Comparison of ENCODE assay signal across 19 cellular contexts in the genomic region with DNA sequence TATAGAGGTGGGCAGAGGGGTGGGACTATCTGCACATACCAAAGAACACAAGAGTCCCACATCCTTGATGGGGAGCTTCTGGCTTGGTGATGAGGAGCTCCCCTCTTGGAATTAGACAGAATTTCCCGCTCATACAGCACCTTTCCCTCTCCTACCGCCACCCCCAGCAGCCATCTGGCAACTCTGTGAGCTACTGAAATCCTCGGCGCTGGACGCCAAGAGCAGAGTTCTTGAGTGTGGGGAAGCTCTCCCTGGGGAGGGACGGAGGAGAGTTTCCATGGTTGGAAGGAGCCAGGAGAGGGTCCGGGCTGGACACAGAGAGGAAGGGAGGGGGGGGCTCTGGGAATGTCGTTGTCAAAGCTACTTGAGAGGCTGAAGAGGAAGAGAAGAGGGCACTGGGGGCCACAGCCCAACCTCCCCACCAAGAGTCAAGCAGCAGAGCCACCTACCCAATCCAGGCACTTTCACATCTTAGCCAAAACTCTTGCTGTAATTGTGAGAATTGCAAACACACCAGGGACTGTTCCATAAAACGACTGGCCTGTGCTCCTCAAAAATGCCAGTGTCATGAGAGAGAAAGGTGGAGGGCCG.
DNase-seq lines count a peak whose midpoint lies in the region; ATAC-seq and TF ChIP-seq lines count a peak whose summit lies in the region.
"Had no signal": no experiment of that assay in that cellular context is flagged by ENCODE, and none has a peak within 500 bp of the region (broad histone marks: within the 10 kb centered on the region; RNA-seq: fewer than 3 reads in every experiment).

No MANE protein-coding gene starts in this region.

- TF ChIP-seq EP300 in gastroesophageal sphincter (IDR thresholded peaks at IDR 0.05): no peak

- no peak overlapping the region for H3K4me3 ChIP-seq in adrenal gland
- H3K4me3 ChIP-seq in gastroesophageal sphincter: no peak overlapping the region
- H3K4me3 ChIP-seq in subcutaneous abdominal adipose tissue (ENCODE audit: low read depth in 1 of 5, low read length in 5 of 5): no peak overlapping the region

- DNase-seq in HFFc6: no peak
- no peak for DNase-seq in adrenal gland
- DNase-seq in NAMALWA (ENCODE audit: low spot score): no peak
- no peak for DNase-seq in NCI-H1694 treated with DMSO at 0.1 percent for 48 hours (lab: John Stamatoyannopoulos, UW)
- DNase-seq: activated CD4-positive, alpha-beta T cell treated with anti-CD3 and anti-CD28 coated beads for 48 hours; activated CD8-positive, alpha-beta memory T cell treated with anti-CD3 and anti-CD28 coated beads, Interleukin-2, amount 10 ng/mL, durations not matched to agents 7 days and 5 days; activated naive CD8-positive, alpha-beta T cell treated with anti-CD3 and anti-CD28 coated beads for 36 hours; brain microvascular endothelial cell; left colon; NCI-H2029; NCI-H510A; stimulated activated CD8-positive, alpha-beta memory T cell treated with anti-CD3 and anti-CD28 coated beads, Interleukin-4, amount 100 ng/mL, for 48 hours had no signal

- H3K36me3 ChIP-seq in adrenal gland (replicated peaks in 1 of 2): peaks cover 0 to 17% of the 10 kb centered on the region in 2 donors
- peaks cover 0 to 19% of the 10 kb centered on the region in 2 donors for H3K36me3 ChIP-seq in gastroesophageal sphincter
- H3K36me3 ChIP-seq in subcutaneous abdominal adipose tissue (ENCODE audit: control insufficient read depth in 5 of 5, insufficient read depth in 5 of 5, low read length in 5 of 5): peaks cover 0 to 32% (median 24%) of the 10 kb centered on the region in 5 donors

- H3K27ac ChIP-seq in adrenal gland: peak overlapping the region in 3 of 5 donors; percentile 31 to 86 (median 62)
- H3K27ac ChIP-seq in gastroesophageal sphincter: peak overlapping the region; percentile 9 to 97 (median 94)
- peak overlapping the region; percentile 54 for H3K27ac ChIP-seq in subcutaneous abdominal adipose tissue (ENCODE audit: low read depth, low read length)
- H3K27ac ChIP-seq: brain microvascular endothelial cell had no signal

- peaks cover 57% of the 10 kb centered on the region for H3K4me1 Mint-ChIP-seq in HFFc6 (ENCODE audit: low read depth)
- H3K4me1 Mint-ChIP-seq: activated naive CD8-positive, alpha-beta T cell treated with anti-CD3 and anti-CD28 coated beads for 36 hours had no signal

- intact Hi-C loops in adrenal gland (cut with DNase I): loop anchor here in 1 of 2 donors (10.0 kb wide), 1 partner anchor 260 kb away; no protein-coding TSS in a partner anchor

- 67 to 82% (median 73%) methylated on average over 9 to 10 of the region's 10 CpGs for WGBS in adrenal gland, 4 donors
- 36% methylated on average over 2 of the region's 10 CpGs; no CpG with 5 or more reads in 1 of the 2 donors for WGBS in gastroesophageal sphincter (ENCODE audit: low coverage in 1 of 2), 2 donors

- no peaks in the 10 kb centered on the region for H3K9me3 Mint-ChIP-seq in HFFc6
- H3K9me3 Mint-ChIP-seq: activated naive CD8-positive, alpha-beta T cell treated with anti-CD3 and anti-CD28 coated beads for 36 hours; activated T-helper 17 cell treated with anti-CD3 and anti-CD28 coated beads, Interleukin-2, amount 50 U/mL, for 72 hours; IgD-negative memory B cell; type B pancreatic cell had no signal

- TF ChIP-seq CTCF in HFFc6 (IDR thresholded peaks at IDR 0.05) (no peak), adrenal gland (IDR thresholded peaks at IDR 0.05) (no peak), gastroesophageal sphincter (IDR thresholded peaks at IDR 0.05) (no peak)

- peaks cover 17% of the 10 kb centered on the region for H3K36me3 Mint-ChIP-seq in HFFc6 (ENCODE audit: low read depth)
- H3K36me3 Mint-ChIP-seq: type B pancreatic cell had no signal

- peak overlapping the region in 1 of 5 donors; percentile 13 for H3K9ac ChIP-seq in subcutaneous abdominal adipose tissue (ENCODE audit: low read length in 5 of 5)

- H3K27ac Mint-ChIP-seq in HFFc6: peak overlapping the region; percentile 91; the same call in 1 of the 2 replicates
- H3K27ac Mint-ChIP-seq: activated CD8-positive, alpha-beta memory T cell treated with anti-CD3 and anti-CD28 coated beads, Interleukin-2, amount 10 ng/mL, durations not matched to agents 7 days and 5 days; activated naive CD8-positive, alpha-beta T cell treated with anti-CD3 and anti-CD28 coated beads for 36 hours had no signal

- H3K27me3 ChIP-seq in adrenal gland (no peaks in the 10 kb centered on the region), gastroesophageal sphincter (no peaks in the 10 kb centered on the region), subcutaneous abdominal adipose tissue (ENCODE audit: control insufficient read depth in 5 of 5, insufficient read depth in 4 of 5, low read length in 5 of 5) (no peaks in the 10 kb centered on the region)
- H3K27me3 ChIP-seq: brain microvascular endothelial cell had no signal

- TF ChIP-seq POLR2A in adrenal gland (IDR thresholded peaks at IDR 0.05) (no peak), gastroesophageal sphincter (IDR thresholded peaks at IDR 0.05) (no peak)

- H3K4me1 ChIP-seq in adrenal gland (replicated peaks in 1 of 2): peaks cover 44 to 76% of the 10 kb centered on the region in 2 donors
- peaks cover 12 to 100% (median 65%) of the 10 kb centered on the region in 3 donors for H3K4me1 ChIP-seq in gastroesophageal sphincter
- peaks cover 12 to 79% (median 66%) of the 10 kb centered on the region in 5 donors for H3K4me1 ChIP-seq in subcutaneous abdominal adipose tissue (ENCODE audit: control insufficient read depth in 5 of 5, insufficient read depth in 5 of 5, low read length in 5 of 5)

- H3K27me3 Mint-ChIP-seq in HFFc6 (ENCODE audit: insufficient read depth): peaks cover 9% of the 10 kb centered on the region
- H3K27me3 Mint-ChIP-seq: activated CD8-positive, alpha-beta memory T cell treated with anti-CD3 and anti-CD28 coated beads, Interleukin-2, amount 10 ng/mL, durations not matched to agents 7 days and 5 days; activated naive CD8-positive, alpha-beta T cell treated with anti-CD3 and anti-CD28 coated beads for 36 hours; activated T-helper 17 cell treated with anti-CD3 and anti-CD28 coated beads, Interleukin-2, amount 50 U/mL, for 72 hours; IgD-negative memory B cell; type B pancreatic cell had no signal

- no peak for ATAC-seq in gastroesophageal sphincter
- no peak for ATAC-seq in HG03025 (IDR thresholded peaks at IDR 0.05; ENCODE audit: low FRiP score, unreplicated experiment)
- no peak for ATAC-seq in activated CD4-positive, CD25-positive, alpha-beta regulatory T cell treated with anti-CD3 and anti-CD28 coated beads, Interleukin-2, amount 50 U/mL, for 24 hours
- ATAC-seq: activated CD8-positive, alpha-beta memory T cell treated with anti-CD3 and anti-CD28 coated beads, Interleukin-2, amount 10 ng/mL, durations not matched to agents 7 days and 5 days; activated T-helper 17 cell treated with anti-CD3 and anti-CD28 coated beads, Interleukin-2, amount 50 U/mL, for 72 hours; left colon had no signal

- H3K9me3 ChIP-seq in adrenal gland (replicated peaks in 1 of 3) (no peaks in the 10 kb centered on the region), gastroesophageal sphincter (no peaks in the 10 kb centered on the region), subcutaneous abdominal adipose tissue (ENCODE audit: control insufficient read depth in 5 of 5, low read length in 5 of 5) (no peaks in the 10 kb centered on the region)

- H3K4me3 Mint-ChIP-seq in HFFc6: 0 out of 2 replicates have a peak overlapping the region, but pooled peaks have one; percentile 13
- H3K4me3 Mint-ChIP-seq: activated CD8-positive, alpha-beta memory T cell treated with anti-CD3 and anti-CD28 coated beads, Interleukin-2, amount 10 ng/mL, durations not matched to agents 7 days and 5 days; activated naive CD8-positive, alpha-beta T cell treated with anti-CD3 and anti-CD28 coated beads for 36 hours; activated T-helper 17 cell treated with anti-CD3 and anti-CD28 coated beads, Interleukin-2, amount 50 U/mL, for 72 hours; IgD-negative memory B cell; type B pancreatic cell had no signal
